In the genomic region with DNA sequence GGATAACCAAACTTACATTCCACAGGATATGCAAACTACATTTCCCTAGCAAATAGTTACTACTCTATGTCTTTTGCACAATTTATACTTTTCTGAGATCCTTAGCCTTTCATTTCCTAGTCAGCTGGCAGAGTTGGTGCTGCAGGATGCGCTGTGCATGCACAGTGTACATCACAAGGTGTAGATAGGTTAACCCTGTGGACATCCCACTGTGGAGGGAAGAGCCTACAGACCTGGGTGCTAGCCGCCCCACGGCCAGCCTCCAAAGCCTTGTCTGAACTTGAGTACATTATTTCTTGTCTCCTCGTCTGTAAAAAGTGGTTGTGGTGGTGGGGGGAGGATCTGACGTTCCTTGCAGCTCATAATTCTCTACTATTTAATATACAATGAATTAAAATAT, we compare ENCODE assay signal across 10 cellular contexts. TPM values are rescaled to one million over a fixed set of nuclear protein-coding genes. Genes with fewer than 3 reads are reported as not detected.
DNase-seq lines count a peak whose midpoint lies in the region; ATAC-seq and TF ChIP-seq lines count a peak whose summit lies in the region.
"Had no signal": no experiment of that assay in that cellular context is flagged by ENCODE, and none has a peak within 500 bp of the region (broad histone marks: within the 10 kb centered on the region; RNA-seq: fewer than 3 reads in every experiment).

No MANE protein-coding gene starts in this region.

- no peak overlapping the region for H3K9ac ChIP-seq in duodenal mucosa (ENCODE audit: low read depth in 1 of 2, low read length in 2 of 2)

- no peaks in the 10 kb centered on the region for H3K9me3 Mint-ChIP-seq in CD8-positive, alpha-beta T cell

- peak overlapping the region; percentile 28 for H3K27ac Mint-ChIP-seq in CD8-positive, alpha-beta T cell

- POLR2A ChIA-PET in CD8-positive, alpha-beta T cell (lab: Charles Lee) = no interaction called here

- H3K27me3 Mint-ChIP-seq in CD8-positive, alpha-beta T cell (ENCODE audit: low read depth) = no peaks in the 10 kb centered on the region

- H3K4me1 ChIP-seq in CD8-positive, alpha-beta T cell (ENCODE audit: insufficient read depth, low read length) = peaks cover 52% of the 10 kb centered on the region
- H3K4me1 ChIP-seq in Peyer's patch = peaks cover 0 to 66% (median 15%) of the 10 kb centered on the region in 4 donors
- H3K4me1 ChIP-seq in duodenal mucosa (ENCODE audit: control insufficient read depth in 1 of 2, insufficient read depth in 2 of 2, low read length in 2 of 2) = peaks cover 58 to 60% of the 10 kb centered on the region in 2 donors
- H3K4me1 ChIP-seq in neutrophil (ENCODE audit: control insufficient read depth in 1 of 2, insufficient read depth in 1 of 2, low read depth in 1 of 2, low read length in 1 of 2) = peaks cover 74 to 75% of the 10 kb centered on the region in 2 experiments
- H3K4me1 ChIP-seq in testis = peaks cover 7% of the 10 kb centered on the region

- ATAC-seq in CD8-positive, alpha-beta T cell = no peak
- ATAC-seq in GM21717 (IDR thresholded peaks at IDR 0.05; ENCODE audit: unreplicated experiment) = no peak

- peaks cover 17% of the 10 kb centered on the region for H3K36me3 Mint-ChIP-seq in CD8-positive, alpha-beta T cell

- H3K36me3 ChIP-seq in CD8-positive, alpha-beta T cell (ENCODE audit: insufficient read depth, low read length) = no peaks in the 10 kb centered on the region
- H3K36me3 ChIP-seq in Peyer's patch (peaks cover 0 to 1% (median 0%) of the 10 kb centered on the region in 3 donors), duodenal mucosa (ENCODE audit: control insufficient read depth in 1 of 2, insufficient read depth in 2 of 2, low read length in 2 of 2) (peaks cover under 1 to 17% of the 10 kb centered on the region in 2 donors), neutrophil (peaks cover 34% of the 10 kb centered on the region), testis (ENCODE audit: low read depth, missing control alignments) (no peaks in the 10 kb centered on the region)
- H3K36me3 ChIP-seq: WERI-Rb-1 had no signal

- no peak overlapping the region for H3K4me3 Mint-ChIP-seq in CD8-positive, alpha-beta T cell

- H3K27me3 ChIP-seq in CD8-positive, alpha-beta T cell (ENCODE audit: insufficient read depth, low read length) = no peaks in the 10 kb centered on the region
- H3K27me3 ChIP-seq in Peyer's patch (no peaks in the 10 kb centered on the region), duodenal mucosa (ENCODE audit: control insufficient read depth in 1 of 2, insufficient read depth in 2 of 2, low read length in 2 of 2) (no peaks in the 10 kb centered on the region), neutrophil (no peaks in the 10 kb centered on the region), testis (no peaks in the 10 kb centered on the region)

- in situ Hi-C loops in GM13976 (cut with MboI; ENCODE audit: low sequenced_read_pairs, unreplicated experiment) = no loop called here

- no peak overlapping the region for H3K4me3 ChIP-seq in CD8-positive, alpha-beta T cell (ENCODE audit: low read depth, low read length)
- H3K4me3 ChIP-seq in Peyer's patch (peak overlapping the region in 2 of 4 donors; percentile 60 to 86), duodenal mucosa (ENCODE audit: low read depth in 1 of 2, low read length in 2 of 2) (peak overlapping the region; percentile 62 to 98), neutrophil (ENCODE audit: low read depth in 1 of 2, low read length in 1 of 2) (peak overlapping the region; percentile 77 to 92), testis (no peak overlapping the region)

- H3K4me1 Mint-ChIP-seq in CD8-positive, alpha-beta T cell (ENCODE audit: low read depth) = peaks cover 83% of the 10 kb centered on the region

- TF ChIP-seq CTCF in CD8-positive, alpha-beta T cell (IDR thresholded peaks at IDR 0.05) = no peak
- no peak for TF ChIP-seq CTCF in Peyer's patch (IDR thresholded peaks at IDR 0.05)
- TF ChIP-seq CTCF in neutrophil (IDR thresholded peaks at IDR 0.05) = no peak
- no peak for TF ChIP-seq CTCF in GM13976 (IDR thresholded peaks at IDR 0.05; ENCODE audit: borderline replicate concordance, control extremely low read depth, extremely low read depth, insufficient read depth, missing control alignments)
- TF ChIP-seq CTCF in testis (IDR thresholded peaks at IDR 0.05) = no peak

- CTCF ChIA-PET in CD8-positive, alpha-beta T cell (lab: Charles Lee) = no interaction called here

- DNase-seq in CD8-positive, alpha-beta T cell = no peak
- DNase-seq in Peyer's patch = no peak
- DNase-seq in GM13976 (ENCODE audit: low spot score) = no peak
- no peak for DNase-seq in mucosa of gallbladder (ENCODE audit: low spot score)
- DNase-seq in testis = no peak
- DNase-seq: anterior cingulate cortex, WERI-Rb-1 had no signal

- WGBS in testis, 2 donors = 81 to 85% methylated on average over 5 of the region's 5 CpGs

- intact Hi-C loops in CD8-positive, alpha-beta T cell (cut with DNase I, micrococcal nuclease) = no loop called here
- intact Hi-C loops in testis (cut with DNase I; ENCODE audit: low total_unique reads) = no loop called here

- no peak overlapping the region for H3K27ac ChIP-seq in CD8-positive, alpha-beta T cell (ENCODE audit: low read depth, low read length)
- peak overlapping the region in 3 of 4 donors; percentile 13 to 85 (median 44) for H3K27ac ChIP-seq in Peyer's patch
- H3K27ac ChIP-seq in duodenal mucosa (ENCODE audit: low read depth, low read length) = no peak overlapping the region
- peak overlapping the region; percentile 88 for H3K27ac ChIP-seq in neutrophil
- H3K27ac ChIP-seq in testis = no peak overlapping the region
- H3K27ac ChIP-seq: WERI-Rb-1 had no signal

- H3K9me3 ChIP-seq in CD8-positive, alpha-beta T cell (ENCODE audit: low read length) = no peaks in the 10 kb centered on the region
- H3K9me3 ChIP-seq in Peyer's patch (no peaks in the 10 kb centered on the region), duodenal mucosa (ENCODE audit: control insufficient read depth in 1 of 2, low read length in 2 of 2) (no peaks in the 10 kb centered on the region), neutrophil (no peaks in the 10 kb centered on the region), testis (no peaks in the 10 kb centered on the region)

- TF ChIP-seq POLR2A in Peyer's patch (IDR thresholded peaks at IDR 0.05) (no peak), testis (IDR thresholded peaks at IDR 0.05) (no peak)

RNA-seq across cellular contexts. Expression of a gene that starts 3.5 kb away (rescaled TPM):
- 1 to 10 TPM; 3.6 to 4.1 TPM for total RNA-seq in CD8-positive, alpha-beta T cell
- total RNA-seq in Peyer's patch (100 to 1,000 TPM in 3 of 4 donors, 10 to 100 TPM in 1; 52.0 to 229 (median 123) TPM), mucosa of gallbladder (40.3 TPM), testis (1 to 10 TPM; 4.3 to 8.1 TPM)
- polyA plus RNA-seq in testis (ENCODE audit: insufficient read depth, low read depth, low replicate concordance) = 10.0 TPM

Comparison
In these comparisons a context has a peak if more than half of its experiments do, and no peak if none do; other contexts are left out.
1. H3K27ac ChIP-seq: peak in Peyer's patch (3 of 4) and neutrophil (single experiment); none in CD8-positive, alpha-beta T cell (single experiment), duodenal mucosa (single experiment) and testis (0 of 2).
2. H3K4me3 ChIP-seq: peak in duodenal mucosa (2 of 2) and neutrophil (2 of 2); none in CD8-positive, alpha-beta T cell (single experiment) and testis (0 of 2).